Comparison of ENCODE assay signal across 24 cellular contexts in the genomic region with DNA sequence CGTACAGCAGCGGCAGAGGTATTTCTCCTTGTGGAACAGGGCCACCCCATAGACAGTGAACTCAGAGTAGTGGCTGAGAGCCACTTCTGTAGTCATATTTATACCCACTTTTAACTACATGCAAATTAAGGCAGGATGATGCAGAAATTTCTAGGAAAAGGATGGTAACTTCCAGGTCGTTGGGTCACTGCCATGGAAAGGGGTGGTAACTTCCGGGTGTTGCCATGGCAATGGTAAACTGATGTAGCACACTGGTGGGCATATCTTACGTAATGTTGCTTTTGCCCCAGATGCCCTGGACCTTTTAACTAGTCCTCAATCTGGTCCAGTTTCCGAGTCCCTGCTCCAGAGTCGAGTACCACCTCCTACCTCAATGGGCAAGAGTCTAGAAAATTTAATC.
"Had no signal": no experiment of that assay in that cellular context is flagged by ENCODE, and none has a peak within 500 bp of the region (broad histone marks: within the 10 kb centered on the region; RNA-seq: fewer than 3 reads in every experiment).

No MANE protein-coding gene starts in this region.

- H3K4me1 Mint-ChIP-seq: mesothelial cell of epicardium, naive B cell had no signal

- H3K4me1 ChIP-seq: esophagus muscularis mucosa, foreskin keratinocyte, heart right ventricle, left lung, lower lobe of right lung had no signal

- H3K36me3 ChIP-seq: esophagus muscularis mucosa, heart right ventricle, left lung, lower lobe of right lung had no signal

- H3K4me3 Mint-ChIP-seq: mesothelial cell of epicardium, naive B cell had no signal

- H3K27me3 Mint-ChIP-seq: naive B cell had no signal

- H3K27ac ChIP-seq: coronary artery, dorsolateral prefrontal cortex, esophagus muscularis mucosa, foreskin keratinocyte, heart right ventricle, left lung, lower lobe of right lung had no signal

- H3K27ac Mint-ChIP-seq: mesothelial cell of epicardium, naive B cell had no signal

- H3K27me3 ChIP-seq: dorsolateral prefrontal cortex, esophagus muscularis mucosa, foreskin keratinocyte, heart right ventricle, left lung had no signal

- DNase-seq: dermis blood vessel endothelial cell; dorsolateral prefrontal cortex; effector CD4-positive, alpha-beta T cell; effector memory CD4-positive, alpha-beta T cell; foreskin keratinocyte; glutamatergic neuron; head of caudate nucleus; heart right ventricle; hippocampal formation; left cardiac atrium; left lung; left ventricle myocardium superior; lower lobe of right lung; mesenchymal stem cell; naive B cell had no signal

- H3K4me3 ChIP-seq: coronary artery, dorsolateral prefrontal cortex, esophagus muscularis mucosa, heart right ventricle, left lung, lower lobe of right lung, mucosa of descending colon had no signal

- FAIRE-seq: colon, endothelial cell of umbilical vein, frontal cortex, islet of Langerhans, keratinocyte had no signal

- H3K36me3 Mint-ChIP-seq: mesothelial cell of epicardium, naive B cell had no signal

- H3K9me3 ChIP-seq: esophagus muscularis mucosa, heart right ventricle, left lung, lower lobe of right lung, mucosa of descending colon had no signal

- ATAC-seq: heart right ventricle, left cardiac atrium, left lung, left ventricle myocardium superior, lower lobe of right lung, mucosa of descending colon had no signal
